ENCODE assay signal across 11 cellular contexts in the genomic region with DNA sequence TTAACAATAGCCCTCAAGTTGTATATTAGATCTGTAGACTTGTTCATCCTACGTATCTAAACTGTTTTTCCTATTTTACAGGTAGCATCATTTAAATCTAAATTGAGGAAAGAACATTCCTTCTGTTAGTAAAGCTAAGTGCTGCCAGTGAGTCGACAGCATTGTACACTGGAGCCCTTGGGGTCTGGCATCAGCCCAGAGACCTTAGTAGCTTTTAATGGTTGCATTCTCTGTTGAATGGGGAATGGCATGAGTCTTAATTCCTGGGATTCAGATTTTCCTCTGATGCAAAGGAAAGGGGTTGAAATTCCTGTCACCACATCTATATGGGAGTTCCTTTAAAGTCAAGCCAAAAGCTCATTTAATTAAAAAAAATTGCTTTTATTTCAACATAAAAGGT.
"Had no signal": no experiment of that assay in that cellular context is flagged by ENCODE, and none has a peak within 500 bp of the region (broad histone marks: within the 10 kb centered on the region; RNA-seq: fewer than 3 reads in every experiment).

No MANE protein-coding gene starts in this region.

- H3K27ac ChIP-seq: brain microvascular endothelial cell, cardiac muscle cell, SK-N-MC had no signal

- H3K27me3 ChIP-seq: brain microvascular endothelial cell, cardiac muscle cell had no signal

- H3K4me3 ChIP-seq: cardiac muscle cell, SK-N-MC had no signal

- DNase-seq: activated CD4-positive, alpha-beta T cell treated with anti-CD3 and anti-CD28 coated beads, Interleukin-2, amount 50 U/mL, for 4 hours; activated CD4-positive, CD25-positive, alpha-beta regulatory T cell treated with anti-CD3 and anti-CD28 coated beads, Interleukin-2, amount 50 U/mL, for 72 hours; activated CD8-positive, alpha-beta memory T cell treated with anti-CD3 and anti-CD28 coated beads, Interleukin-2, amount 50 U/mL, for 48 hours; activated naive CD4-positive, alpha-beta T cell; activated T-cell treated with anti-CD3 and anti-CD28 coated beads, Interleukin-2, amount 50 U/mL, for 1 hour; aorta; NCI-H1436 treated with DMSO at 0.1 percent for 48 hours; NCI-H187 had no signal

- H3K36me3 ChIP-seq: brain microvascular endothelial cell, cardiac muscle cell had no signal
